In the genomic region with DNA sequence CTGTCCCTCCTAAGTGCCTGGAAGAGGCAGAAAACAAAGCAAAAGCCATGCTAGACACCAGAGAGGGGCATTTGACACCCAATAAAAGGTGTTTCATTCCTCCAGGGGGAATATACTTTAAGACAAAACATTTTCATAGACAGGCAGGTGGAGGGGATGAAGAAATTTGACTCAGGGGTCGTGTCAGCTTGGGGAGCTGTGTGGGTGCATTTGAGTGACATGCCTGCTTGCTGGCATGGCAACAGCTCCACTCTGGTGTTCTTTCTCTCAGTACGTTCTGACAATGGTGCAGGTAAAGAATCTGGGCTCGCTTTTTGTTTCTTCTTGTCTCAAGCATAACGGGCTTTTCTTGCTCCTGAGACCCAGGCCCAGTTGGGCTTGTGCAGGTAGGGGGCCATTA, we compare ENCODE assay signal across 20 cellular contexts.
"Had no signal": no experiment of that assay in that cellular context is flagged by ENCODE, and none has a peak within 500 bp of the region (broad histone marks: within the 10 kb centered on the region; RNA-seq: fewer than 3 reads in every experiment).

No MANE protein-coding gene starts in this region.

- H3K4me3 ChIP-seq: MG63, SJCRH30 had no signal

- H3K9me3 ChIP-seq: MG63, SJCRH30 had no signal

- H3K36me3 ChIP-seq: MG63, SJCRH30 had no signal

- H3K4me1 ChIP-seq: SJCRH30 had no signal

- H3K27ac ChIP-seq: RWPE1, SJCRH30 had no signal

- ATAC-seq: HepG2, Panc1, PC-3, SK-N-SH treated with all-trans-retinoic acid at 6 μM for 48 hours had no signal

- DNase-seq: IMR-90; Karpas-422; KG1; MG63; NCI-H1436; NCI-H187; NCI-H2029; NCI-H2081 treated with DMSO at 0.1 percent for 48 hours; NCI-H2227 treated with DMSO at 0.1 percent for 48 hours; NCI-H524; NCI-H526 treated with DMSO at 0.1 percent for 48 hours; NCI-H748 treated with DMSO at 0.1 percent for 48 hours; NK-92 treated with Interleukin-12 subunit alpha and Interleukin-12 subunit beta, amount 100 ng/mL, for 24 hours; PC-3; SHP77; SJCRH30 had no signal

- H3K27me3 ChIP-seq: MG63, SJCRH30 had no signal
